ENCODE assay signal across 1 cellular context in the genomic region with DNA sequence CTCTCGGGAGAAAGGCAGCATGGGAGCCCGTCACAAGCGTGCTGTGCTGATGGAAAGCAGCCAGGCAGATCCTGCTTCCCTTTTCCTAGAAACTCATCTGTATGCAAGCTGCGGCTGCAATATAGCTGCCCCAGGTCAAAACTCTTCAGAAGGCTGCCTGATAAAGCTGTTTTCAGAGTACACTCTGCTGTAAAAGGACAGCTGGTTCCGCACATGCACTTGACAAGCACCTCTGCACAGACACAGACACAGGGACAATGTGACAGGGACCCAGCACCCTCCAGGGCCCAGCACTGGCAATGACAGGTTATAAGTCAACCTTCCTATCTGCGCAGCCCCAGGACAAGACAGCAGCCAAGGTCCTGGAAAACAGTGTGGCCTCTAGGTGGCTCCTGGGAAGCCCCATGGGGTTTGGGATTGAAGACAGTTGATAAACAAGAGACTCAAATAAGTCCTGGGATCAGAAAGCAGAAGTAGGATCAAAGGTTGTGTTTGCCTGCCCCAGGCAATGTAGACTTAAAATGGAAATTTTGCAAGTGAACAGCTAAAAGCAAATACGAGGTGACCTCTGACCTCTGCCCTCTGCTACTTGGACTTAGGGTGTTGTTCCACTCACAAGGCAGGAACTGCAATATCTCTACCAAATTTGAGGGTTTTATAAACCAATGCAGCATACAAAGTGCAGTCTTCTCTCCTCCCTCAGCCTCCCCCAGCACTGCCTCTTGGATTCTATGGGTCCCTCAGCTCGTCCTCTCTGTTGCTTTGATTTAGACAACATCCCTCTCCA.
TF ChIP-seq lines count a peak whose summit lies in the region.

No MANE protein-coding gene starts in this region.

TF ChIP-seq in HepG2, 621 proteins besides CTCF, POLR2A, EP300 and RAD21 (continued from another document and continues in another):
- no peak for TF ChIP-seq ZNF253 (CRISPR knock-in tag; IDR thresholded peaks at IDR 0.05; ENCODE audit: borderline replicate concordance)
- TF ChIP-seq, protein P1, sequence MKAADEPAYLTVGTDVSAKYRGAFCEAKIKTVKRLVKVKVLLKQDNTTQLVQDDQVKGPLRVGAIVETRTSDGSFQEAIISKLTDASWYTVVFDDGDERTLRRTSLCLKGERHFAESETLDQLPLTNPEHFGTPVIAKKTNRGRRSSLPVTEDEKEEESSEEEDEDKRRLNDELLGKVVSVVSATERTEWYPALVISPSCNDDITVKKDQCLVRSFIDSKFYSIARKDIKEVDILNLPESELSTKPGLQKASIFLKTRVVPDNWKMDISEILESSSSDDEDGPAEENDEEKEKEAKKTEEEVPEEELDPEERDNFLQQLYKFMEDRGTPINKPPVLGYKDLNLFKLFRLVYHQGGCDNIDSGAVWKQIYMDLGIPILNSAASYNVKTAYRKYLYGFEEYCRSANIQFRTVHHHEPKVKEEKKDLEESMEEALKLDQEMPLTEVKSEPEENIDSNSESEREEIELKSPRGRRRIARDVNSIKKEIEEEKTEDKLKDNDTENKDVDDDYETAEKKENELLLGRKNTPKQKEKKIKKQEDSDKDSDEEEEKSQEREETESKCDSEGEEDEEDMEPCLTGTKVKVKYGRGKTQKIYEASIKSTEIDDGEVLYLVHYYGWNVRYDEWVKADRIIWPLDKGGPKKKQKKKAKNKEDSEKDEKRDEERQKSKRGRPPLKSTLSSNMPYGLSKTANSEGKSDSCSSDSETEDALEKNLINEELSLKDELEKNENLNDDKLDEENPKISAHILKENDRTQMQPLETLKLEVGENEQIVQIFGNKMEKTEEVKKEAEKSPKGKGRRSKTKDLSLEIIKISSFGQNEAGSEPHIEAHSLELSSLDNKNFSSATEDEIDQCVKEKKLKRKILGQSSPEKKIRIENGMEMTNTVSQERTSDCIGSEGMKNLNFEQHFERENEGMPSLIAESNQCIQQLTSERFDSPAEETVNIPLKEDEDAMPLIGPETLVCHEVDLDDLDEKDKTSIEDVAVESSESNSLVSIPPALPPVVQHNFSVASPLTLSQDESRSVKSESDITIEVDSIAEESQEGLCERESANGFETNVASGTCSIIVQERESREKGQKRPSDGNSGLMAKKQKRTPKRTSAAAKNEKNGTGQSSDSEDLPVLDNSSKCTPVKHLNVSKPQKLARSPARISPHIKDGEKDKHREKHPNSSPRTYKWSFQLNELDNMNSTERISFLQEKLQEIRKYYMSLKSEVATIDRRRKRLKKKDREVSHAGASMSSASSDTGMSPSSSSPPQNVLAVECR (CRISPR knock-in tag; IDR thresholded peaks at IDR 0.05; ENCODE audit: borderline replicate concordance): peak; percentile 75; the same call in 1 of the 2 replicates
- no peak for TF ChIP-seq CENPT (CRISPR knock-in tag; IDR thresholded peaks at IDR 0.05; ENCODE audit: low read depth)
- peak; percentile 61 for TF ChIP-seq LCORL (IDR thresholded peaks at IDR 0.05)
- TF ChIP-seq LCORL (CRISPR knock-in tag; IDR thresholded peaks at IDR 0.05): peak; percentile 95
- TF ChIP-seq, protein P2, sequence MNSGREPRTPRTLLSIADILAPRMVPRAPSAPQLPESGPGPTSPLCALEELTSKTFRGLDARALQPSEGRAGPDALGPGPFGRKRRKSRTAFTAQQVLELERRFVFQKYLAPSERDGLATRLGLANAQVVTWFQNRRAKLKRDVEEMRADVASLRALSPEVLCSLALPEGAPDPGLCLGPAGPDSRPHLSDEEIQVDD (CRISPR knock-in tag; IDR thresholded peaks at IDR 0.05; ENCODE audit: borderline replicate concordance): no peak
- TF ChIP-seq NFE2L2 (IDR thresholded peaks at IDR 0.05; ENCODE audit: low read length): no peak
- peak; percentile 78; the same call in 1 of the 2 replicates for TF ChIP-seq KDM3A (CRISPR knock-in tag; IDR thresholded peaks at IDR 0.05; ENCODE audit: low read depth)
- TF ChIP-seq, protein P3, sequence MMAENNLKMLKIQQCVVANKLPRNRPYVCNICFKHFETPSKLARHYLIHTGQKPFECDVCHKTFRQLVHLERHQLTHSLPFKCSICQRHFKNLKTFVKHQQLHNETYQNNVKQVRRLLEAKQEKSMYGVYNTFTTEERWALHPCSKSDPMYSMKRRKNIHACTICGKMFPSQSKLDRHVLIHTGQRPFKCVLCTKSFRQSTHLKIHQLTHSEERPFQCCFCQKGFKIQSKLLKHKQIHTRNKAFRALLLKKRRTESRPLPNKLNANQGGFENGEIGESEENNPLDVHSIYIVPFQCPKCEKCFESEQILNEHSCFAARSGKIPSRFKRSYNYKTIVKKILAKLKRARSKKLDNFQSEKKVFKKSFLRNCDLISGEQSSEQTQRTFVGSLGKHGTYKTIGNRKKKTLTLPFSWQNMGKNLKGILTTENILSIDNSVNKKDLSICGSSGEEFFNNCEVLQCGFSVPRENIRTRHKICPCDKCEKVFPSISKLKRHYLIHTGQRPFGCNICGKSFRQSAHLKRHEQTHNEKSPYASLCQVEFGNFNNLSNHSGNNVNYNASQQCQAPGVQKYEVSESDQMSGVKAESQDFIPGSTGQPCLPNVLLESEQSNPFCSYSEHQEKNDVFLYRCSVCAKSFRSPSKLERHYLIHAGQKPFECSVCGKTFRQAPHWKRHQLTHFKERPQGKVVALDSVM (CRISPR knock-in tag; IDR thresholded peaks at IDR 0.05): peak; percentile 79
- peak; percentile 63; the same call in 1 of the 2 replicates for TF ChIP-seq MIXL1 (CRISPR knock-in tag; IDR thresholded peaks at IDR 0.05)
- TF ChIP-seq, protein P4, sequence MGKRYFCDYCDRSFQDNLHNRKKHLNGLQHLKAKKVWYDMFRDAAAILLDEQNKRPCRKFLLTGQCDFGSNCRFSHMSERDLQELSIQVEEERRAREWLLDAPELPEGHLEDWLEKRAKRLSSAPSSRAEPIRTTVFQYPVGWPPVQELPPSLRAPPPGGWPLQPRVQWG (CRISPR knock-in tag; IDR thresholded peaks at IDR 0.05; ENCODE audit: borderline replicate concordance, low read depth): no peak
- no peak for TF ChIP-seq TP53 (CRISPR knock-in tag; conservative IDR thresholded peaks at IDR 0.05)
- 0 out of 2 replicates have a peak, but pooled peaks have one; percentile 12 for TF ChIP-seq HOXD1 (CRISPR knock-in tag; IDR thresholded peaks at IDR 0.05)
- TF ChIP-seq NFRKB (IDR thresholded peaks at IDR 0.05): no peak
- TF ChIP-seq, protein P5, sequence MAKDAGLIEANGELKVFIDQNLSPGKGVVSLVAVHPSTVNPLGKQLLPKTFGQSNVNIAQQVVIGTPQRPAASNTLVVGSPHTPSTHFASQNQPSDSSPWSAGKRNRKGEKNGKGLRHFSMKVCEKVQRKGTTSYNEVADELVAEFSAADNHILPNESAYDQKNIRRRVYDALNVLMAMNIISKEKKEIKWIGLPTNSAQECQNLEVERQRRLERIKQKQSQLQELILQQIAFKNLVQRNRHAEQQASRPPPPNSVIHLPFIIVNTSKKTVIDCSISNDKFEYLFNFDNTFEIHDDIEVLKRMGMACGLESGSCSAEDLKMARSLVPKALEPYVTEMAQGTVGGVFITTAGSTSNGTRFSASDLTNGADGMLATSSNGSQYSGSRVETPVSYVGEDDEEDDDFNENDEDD (CRISPR knock-in tag; IDR thresholded peaks at IDR 0.05; ENCODE audit: borderline replicate concordance): no peak; the same call in 1 of the 2 replicates
- TF ChIP-seq HNF4A (CRISPR knock-in tag; IDR thresholded peaks at IDR 0.05): peak; percentile 100
- TF ChIP-seq ZNF451 (CRISPR knock-in tag; IDR thresholded peaks at IDR 0.05): 0 out of 2 replicates have a peak, but pooled peaks have one; percentile 57
- peak; percentile 83 for TF ChIP-seq ZSCAN9 (CRISPR knock-in tag; IDR thresholded peaks at IDR 0.05; ENCODE audit: borderline replicate concordance)
- TF ChIP-seq IKZF1 (IDR thresholded peaks at IDR 0.05): no peak
- TF ChIP-seq YY1 (IDR thresholded peaks at IDR 0.05; ENCODE audit: insufficient read depth, insufficient replicate concordance, low read depth, low read length): no peak
- TF ChIP-seq, protein P6, sequence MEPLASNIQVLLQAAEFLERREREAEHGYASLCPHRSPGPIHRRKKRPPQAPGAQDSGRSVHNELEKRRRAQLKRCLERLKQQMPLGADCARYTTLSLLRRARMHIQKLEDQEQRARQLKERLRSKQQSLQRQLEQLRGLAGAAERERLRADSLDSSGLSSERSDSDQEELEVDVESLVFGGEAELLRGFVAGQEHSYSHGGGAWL (CRISPR knock-in tag; IDR thresholded peaks at IDR 0.05): no peak
- peak; percentile 98 for TF ChIP-seq NR2C2 (CRISPR knock-in tag; IDR thresholded peaks at IDR 0.05; ENCODE audit: borderline replicate concordance)
- TF ChIP-seq, protein P7, sequence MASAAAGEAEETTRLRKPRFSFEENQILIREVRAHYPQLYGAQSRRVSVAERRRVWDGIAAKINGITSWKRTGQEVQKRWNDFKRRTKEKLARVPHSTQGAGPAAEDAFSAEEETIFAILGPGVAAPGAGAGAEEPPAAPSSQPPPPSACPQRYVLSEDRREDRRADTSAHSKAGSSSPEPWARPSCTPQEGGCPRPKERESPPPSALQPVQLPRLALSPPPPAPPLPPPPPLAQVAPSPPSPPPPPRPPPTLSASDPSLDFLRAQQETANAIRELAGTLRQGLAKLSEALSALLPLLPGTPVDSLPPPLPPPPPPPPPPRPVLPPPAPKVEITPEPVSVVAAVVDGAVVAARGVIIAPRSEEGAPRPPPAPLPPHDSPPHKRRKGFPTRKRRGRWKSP (CRISPR knock-in tag; IDR thresholded peaks at IDR 0.05): peak; percentile 44; the same call in 1 of the 2 replicates
- TF ChIP-seq ZSCAN25 (CRISPR knock-in tag; IDR thresholded peaks at IDR 0.05): peak; percentile 70; the same call in 1 of the 2 replicates
- TF ChIP-seq ARHGAP35 (CRISPR knock-in tag; IDR thresholded peaks at IDR 0.05; ENCODE audit: borderline replicate concordance): peak; percentile 60; the same call in 1 of the 2 replicates
- TF ChIP-seq ZFYVE20 (CRISPR knock-in tag; IDR thresholded peaks at IDR 0.05; ENCODE audit: borderline replicate concordance, low read depth): no peak
- no peak for TF ChIP-seq DR1 (CRISPR knock-in tag; IDR thresholded peaks at IDR 0.05)
- no peak for TF ChIP-seq ZNF790 (CRISPR knock-in tag; IDR thresholded peaks at IDR 0.05; ENCODE audit: borderline replicate concordance)
- TF ChIP-seq SKI (IDR thresholded peaks at IDR 0.05; ENCODE audit: partially characterized antibody): peak; percentile 94
- TF ChIP-seq ZNF441 (CRISPR knock-in tag; IDR thresholded peaks at IDR 0.05; ENCODE audit: borderline replicate concordance): no peak; the same call in 1 of the 2 replicates
- TF ChIP-seq ZNF724P (CRISPR knock-in tag; IDR thresholded peaks at IDR 0.05; ENCODE audit: borderline replicate concordance): peak; percentile 21; the same call in 1 of the 2 replicates
- TF ChIP-seq, protein P8, sequence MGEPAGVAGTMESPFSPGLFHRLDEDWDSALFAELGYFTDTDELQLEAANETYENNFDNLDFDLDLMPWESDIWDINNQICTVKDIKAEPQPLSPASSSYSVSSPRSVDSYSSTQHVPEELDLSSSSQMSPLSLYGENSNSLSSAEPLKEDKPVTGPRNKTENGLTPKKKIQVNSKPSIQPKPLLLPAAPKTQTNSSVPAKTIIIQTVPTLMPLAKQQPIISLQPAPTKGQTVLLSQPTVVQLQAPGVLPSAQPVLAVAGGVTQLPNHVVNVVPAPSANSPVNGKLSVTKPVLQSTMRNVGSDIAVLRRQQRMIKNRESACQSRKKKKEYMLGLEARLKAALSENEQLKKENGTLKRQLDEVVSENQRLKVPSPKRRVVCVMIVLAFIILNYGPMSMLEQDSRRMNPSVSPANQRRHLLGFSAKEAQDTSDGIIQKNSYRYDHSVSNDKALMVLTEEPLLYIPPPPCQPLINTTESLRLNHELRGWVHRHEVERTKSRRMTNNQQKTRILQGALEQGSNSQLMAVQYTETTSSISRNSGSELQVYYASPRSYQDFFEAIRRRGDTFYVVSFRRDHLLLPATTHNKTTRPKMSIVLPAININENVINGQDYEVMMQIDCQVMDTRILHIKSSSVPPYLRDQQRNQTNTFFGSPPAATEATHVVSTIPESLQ (CRISPR knock-in tag; conservative IDR thresholded peaks at IDR 0.05): no peak
- TF ChIP-seq, protein P9, sequence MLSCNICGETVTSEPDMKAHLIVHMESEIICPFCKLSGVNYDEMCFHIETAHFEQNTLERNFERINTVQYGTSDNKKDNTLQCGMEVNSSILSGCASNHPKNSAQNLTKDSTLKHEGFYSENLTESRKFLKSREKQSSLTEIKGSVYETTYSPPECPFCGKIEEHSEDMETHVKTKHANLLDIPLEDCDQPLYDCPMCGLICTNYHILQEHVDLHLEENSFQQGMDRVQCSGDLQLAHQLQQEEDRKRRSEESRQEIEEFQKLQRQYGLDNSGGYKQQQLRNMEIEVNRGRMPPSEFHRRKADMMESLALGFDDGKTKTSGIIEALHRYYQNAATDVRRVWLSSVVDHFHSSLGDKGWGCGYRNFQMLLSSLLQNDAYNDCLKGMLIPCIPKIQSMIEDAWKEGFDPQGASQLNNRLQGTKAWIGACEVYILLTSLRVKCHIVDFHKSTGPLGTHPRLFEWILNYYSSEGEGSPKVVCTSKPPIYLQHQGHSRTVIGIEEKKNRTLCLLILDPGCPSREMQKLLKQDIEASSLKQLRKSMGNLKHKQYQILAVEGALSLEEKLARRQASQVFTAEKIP (CRISPR knock-in tag; IDR thresholded peaks at IDR 0.05; ENCODE audit: borderline replicate concordance): no peak
- TF ChIP-seq, protein P10, sequence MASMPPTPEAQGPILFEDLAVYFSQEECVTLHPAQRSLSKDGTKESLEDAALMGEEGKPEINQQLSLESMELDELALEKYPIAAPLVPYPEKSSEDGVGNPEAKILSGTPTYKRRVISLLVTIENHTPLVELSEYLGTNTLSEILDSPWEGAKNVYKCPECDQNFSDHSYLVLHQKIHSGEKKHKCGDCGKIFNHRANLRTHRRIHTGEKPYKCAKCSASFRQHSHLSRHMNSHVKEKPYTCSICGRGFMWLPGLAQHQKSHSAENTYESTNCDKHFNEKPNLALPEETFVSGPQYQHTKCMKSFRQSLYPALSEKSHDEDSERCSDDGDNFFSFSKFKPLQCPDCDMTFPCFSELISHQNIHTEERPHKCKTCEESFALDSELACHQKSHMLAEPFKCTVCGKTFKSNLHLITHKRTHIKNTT (CRISPR knock-in tag; IDR thresholded peaks at IDR 0.05): no peak
- TF ChIP-seq GTF2F1 (IDR thresholded peaks at IDR 0.05; ENCODE audit: low read length): no peak
- TF ChIP-seq SAP130 (CRISPR knock-in tag; IDR thresholded peaks at IDR 0.05; ENCODE audit: low read depth): peak; percentile 97
- TF ChIP-seq ZNF138 (CRISPR knock-in tag; IDR thresholded peaks at IDR 0.05; ENCODE audit: low read depth): 0 out of 2 replicates have a peak, but pooled peaks have one; percentile 53
- TF ChIP-seq ZBTB20 (CRISPR knock-in tag; IDR thresholded peaks at IDR 0.05; ENCODE audit: borderline replicate concordance, low read depth): peak; percentile 34; the same call in 1 of the 2 replicates
- peak; percentile 77; the same call in 1 of the 2 replicates for TF ChIP-seq ETV5 (CRISPR knock-in tag; IDR thresholded peaks at IDR 0.05; ENCODE audit: borderline replicate concordance)
- peak; percentile 96 for TF ChIP-seq BCL6 (CRISPR knock-in tag; IDR thresholded peaks at IDR 0.05)
- TF ChIP-seq NFYC (CRISPR knock-in tag; IDR thresholded peaks at IDR 0.05): no peak
- no peak for TF ChIP-seq MTF1 (CRISPR knock-in tag; IDR thresholded peaks at IDR 0.05)
- peak; percentile 72 for TF ChIP-seq ZSCAN31 (CRISPR knock-in tag; IDR thresholded peaks at IDR 0.05; ENCODE audit: low read depth)
- no peak for TF ChIP-seq TSC22D2 (CRISPR knock-in tag; IDR thresholded peaks at IDR 0.05; ENCODE audit: borderline replicate concordance)
- no peak for TF ChIP-seq ZNF816 (CRISPR knock-in tag; IDR thresholded peaks at IDR 0.05; ENCODE audit: borderline replicate concordance)
